27 cellular contexts compared by ENCODE assay signal in the genomic region with DNA sequence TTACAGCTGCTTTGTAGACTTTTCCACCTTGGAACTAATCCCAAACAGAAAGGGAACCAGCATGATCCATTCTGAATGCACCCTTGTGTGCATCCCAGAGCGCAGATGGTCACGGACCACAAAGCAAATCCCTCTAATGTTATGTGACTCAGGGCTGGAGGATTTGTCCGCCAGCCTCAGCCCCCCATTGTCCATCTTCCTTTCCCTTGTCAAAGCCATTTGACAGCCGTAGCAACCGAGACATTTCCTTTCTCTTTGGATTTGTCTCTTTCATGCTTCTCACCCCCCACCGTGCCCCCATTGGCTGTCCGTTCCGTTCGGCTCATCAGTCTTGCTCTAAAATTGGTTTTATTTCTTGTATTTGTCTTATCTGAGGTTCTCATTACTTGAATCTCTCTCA.
"Had no signal": no experiment of that assay in that cellular context is flagged by ENCODE, and none has a peak within 500 bp of the region (broad histone marks: within the 10 kb centered on the region; RNA-seq: fewer than 3 reads in every experiment).

No MANE protein-coding gene starts in this region.

- H3K27ac Mint-ChIP-seq: activated CD4-positive, alpha-beta memory T cell treated with anti-CD3 and anti-CD28 coated beads for 36 hours; activated naive CD8-positive, alpha-beta T cell treated with anti-CD3 and anti-CD28 coated beads, Interleukin-2, amount 50 U/mL, for 24 hours; T-cell; WTC11 had no signal

- H3K4me3 Mint-ChIP-seq: activated CD4-positive, alpha-beta memory T cell treated with anti-CD3 and anti-CD28 coated beads for 36 hours; activated naive CD8-positive, alpha-beta T cell treated with anti-CD3 and anti-CD28 coated beads, Interleukin-2, amount 50 U/mL, for 24 hours; activated T-cell treated with anti-CD3 and anti-CD28 coated beads, Interleukin-2, amount 50 U/mL, for 4 hours; T-cell; WTC11 had no signal

- H3K4me3 ChIP-seq: SK-N-MC had no signal

- ATAC-seq: activated naive CD4-positive, alpha-beta T cell treated with anti-CD3 and anti-CD28 coated beads, Interleukin-2, amount 50 U/mL, for 72 hours; activated naive CD8-positive, alpha-beta T cell treated with anti-CD3 and anti-CD28 coated beads, Interleukin-2, amount 50 U/mL, for 24 hours; activated T-cell treated with anti-CD3 and anti-CD28 coated beads, Interleukin-2, amount 50 U/mL, for 4 hours; T-cell; WTC11 had no signal

- H3K27me3 ChIP-seq: brain microvascular endothelial cell had no signal

- H3K27me3 Mint-ChIP-seq: activated CD4-positive, alpha-beta memory T cell treated with anti-CD3 and anti-CD28 coated beads for 36 hours; activated naive CD8-positive, alpha-beta T cell treated with anti-CD3 and anti-CD28 coated beads, Interleukin-2, amount 50 U/mL, for 24 hours had no signal

- H3K4me1 Mint-ChIP-seq: activated naive CD8-positive, alpha-beta T cell treated with anti-CD3 and anti-CD28 coated beads, Interleukin-2, amount 50 U/mL, for 24 hours; T-cell had no signal

- H3K36me3 Mint-ChIP-seq: activated CD4-positive, alpha-beta memory T cell treated with anti-CD3 and anti-CD28 coated beads for 36 hours; activated naive CD4-positive, alpha-beta T cell treated with anti-CD3 and anti-CD28 coated beads, Interleukin-2, amount 50 U/mL, for 72 hours; T-cell; WTC11 had no signal

- H3K27ac ChIP-seq: brain microvascular endothelial cell, SK-N-MC had no signal

- H3K36me3 ChIP-seq: brain microvascular endothelial cell had no signal

- DNase-seq: activated CD4-positive, alpha-beta memory T cell treated with anti-CD3 and anti-CD28 coated beads for 36 hours; activated CD4-positive, alpha-beta T cell treated with anti-CD3 and anti-CD28 coated beads for 48 hours; activated CD4-positive, CD25-positive, alpha-beta regulatory T cell treated with anti-CD3 and anti-CD28 coated beads, Interleukin-2, amount 50 U/mL, for 72 hours; activated CD8-positive, alpha-beta memory T cell treated with anti-CD3 and anti-CD28 coated beads for 24 hours; activated effector memory CD4-positive, alpha-beta T cell treated with anti-CD3 and anti-CD28 coated beads, Interleukin-2, amount 50 U/mL, for 16 hours; activated naive CD4-positive, alpha-beta T cell treated with Interleukin-2 at 50 U/mL for 16 hours; activated naive CD8-positive, alpha-beta T cell treated with anti-CD3 and anti-CD28 coated beads, Interleukin-2, amount 50 U/mL, for 24 hours; activated T-cell treated with anti-CD3 and anti-CD28 coated beads, Interleukin-2, amount 50 U/mL, for 4 hours; amniotic stem cell; brain microvascular endothelial cell; IMR-90; KBM-7; NCI-H1092; NCI-H1417; NCI-H1930; NCI-H2171; NCI-H2227 treated with DMSO at 0.1 percent for 48 hours; NCI-H446 treated with DMSO at 0.1 percent for 48 hours; NCI-H524 treated with DMSO at 0.1 percent for 48 hours; NCI-H748 treated with DMSO at 0.1 percent for 48 hours; SIG-M5; T-cell; T-helper 2 cell; T1000 had no signal
